1 cellular context compared by ENCODE assay signal in the genomic region with DNA sequence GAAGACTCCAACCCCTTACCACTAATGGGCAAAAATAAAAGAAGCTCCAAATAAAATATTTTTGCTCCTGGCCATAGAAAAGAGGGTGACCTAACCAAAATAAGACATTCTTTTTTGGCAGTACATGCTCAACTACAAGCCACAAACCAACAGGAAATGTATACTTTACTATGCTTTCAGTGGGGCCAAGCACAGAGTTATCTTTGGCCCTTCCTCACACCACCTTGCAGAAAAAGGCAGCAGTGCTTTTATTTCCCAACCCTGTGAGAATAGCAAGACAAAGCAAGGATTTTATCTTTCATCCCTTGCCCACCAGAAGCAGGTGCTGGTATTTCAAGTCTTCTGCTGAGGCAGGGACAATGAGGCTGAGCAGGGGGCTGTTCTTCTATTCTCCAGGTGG.
TF ChIP-seq lines count a peak whose summit lies in the region.

No MANE protein-coding gene starts in this region.

TF ChIP-seq in GM23338, 12 proteins besides CTCF, POLR2A, EP300 and RAD21:
- TF ChIP-seq, protein P1, sequence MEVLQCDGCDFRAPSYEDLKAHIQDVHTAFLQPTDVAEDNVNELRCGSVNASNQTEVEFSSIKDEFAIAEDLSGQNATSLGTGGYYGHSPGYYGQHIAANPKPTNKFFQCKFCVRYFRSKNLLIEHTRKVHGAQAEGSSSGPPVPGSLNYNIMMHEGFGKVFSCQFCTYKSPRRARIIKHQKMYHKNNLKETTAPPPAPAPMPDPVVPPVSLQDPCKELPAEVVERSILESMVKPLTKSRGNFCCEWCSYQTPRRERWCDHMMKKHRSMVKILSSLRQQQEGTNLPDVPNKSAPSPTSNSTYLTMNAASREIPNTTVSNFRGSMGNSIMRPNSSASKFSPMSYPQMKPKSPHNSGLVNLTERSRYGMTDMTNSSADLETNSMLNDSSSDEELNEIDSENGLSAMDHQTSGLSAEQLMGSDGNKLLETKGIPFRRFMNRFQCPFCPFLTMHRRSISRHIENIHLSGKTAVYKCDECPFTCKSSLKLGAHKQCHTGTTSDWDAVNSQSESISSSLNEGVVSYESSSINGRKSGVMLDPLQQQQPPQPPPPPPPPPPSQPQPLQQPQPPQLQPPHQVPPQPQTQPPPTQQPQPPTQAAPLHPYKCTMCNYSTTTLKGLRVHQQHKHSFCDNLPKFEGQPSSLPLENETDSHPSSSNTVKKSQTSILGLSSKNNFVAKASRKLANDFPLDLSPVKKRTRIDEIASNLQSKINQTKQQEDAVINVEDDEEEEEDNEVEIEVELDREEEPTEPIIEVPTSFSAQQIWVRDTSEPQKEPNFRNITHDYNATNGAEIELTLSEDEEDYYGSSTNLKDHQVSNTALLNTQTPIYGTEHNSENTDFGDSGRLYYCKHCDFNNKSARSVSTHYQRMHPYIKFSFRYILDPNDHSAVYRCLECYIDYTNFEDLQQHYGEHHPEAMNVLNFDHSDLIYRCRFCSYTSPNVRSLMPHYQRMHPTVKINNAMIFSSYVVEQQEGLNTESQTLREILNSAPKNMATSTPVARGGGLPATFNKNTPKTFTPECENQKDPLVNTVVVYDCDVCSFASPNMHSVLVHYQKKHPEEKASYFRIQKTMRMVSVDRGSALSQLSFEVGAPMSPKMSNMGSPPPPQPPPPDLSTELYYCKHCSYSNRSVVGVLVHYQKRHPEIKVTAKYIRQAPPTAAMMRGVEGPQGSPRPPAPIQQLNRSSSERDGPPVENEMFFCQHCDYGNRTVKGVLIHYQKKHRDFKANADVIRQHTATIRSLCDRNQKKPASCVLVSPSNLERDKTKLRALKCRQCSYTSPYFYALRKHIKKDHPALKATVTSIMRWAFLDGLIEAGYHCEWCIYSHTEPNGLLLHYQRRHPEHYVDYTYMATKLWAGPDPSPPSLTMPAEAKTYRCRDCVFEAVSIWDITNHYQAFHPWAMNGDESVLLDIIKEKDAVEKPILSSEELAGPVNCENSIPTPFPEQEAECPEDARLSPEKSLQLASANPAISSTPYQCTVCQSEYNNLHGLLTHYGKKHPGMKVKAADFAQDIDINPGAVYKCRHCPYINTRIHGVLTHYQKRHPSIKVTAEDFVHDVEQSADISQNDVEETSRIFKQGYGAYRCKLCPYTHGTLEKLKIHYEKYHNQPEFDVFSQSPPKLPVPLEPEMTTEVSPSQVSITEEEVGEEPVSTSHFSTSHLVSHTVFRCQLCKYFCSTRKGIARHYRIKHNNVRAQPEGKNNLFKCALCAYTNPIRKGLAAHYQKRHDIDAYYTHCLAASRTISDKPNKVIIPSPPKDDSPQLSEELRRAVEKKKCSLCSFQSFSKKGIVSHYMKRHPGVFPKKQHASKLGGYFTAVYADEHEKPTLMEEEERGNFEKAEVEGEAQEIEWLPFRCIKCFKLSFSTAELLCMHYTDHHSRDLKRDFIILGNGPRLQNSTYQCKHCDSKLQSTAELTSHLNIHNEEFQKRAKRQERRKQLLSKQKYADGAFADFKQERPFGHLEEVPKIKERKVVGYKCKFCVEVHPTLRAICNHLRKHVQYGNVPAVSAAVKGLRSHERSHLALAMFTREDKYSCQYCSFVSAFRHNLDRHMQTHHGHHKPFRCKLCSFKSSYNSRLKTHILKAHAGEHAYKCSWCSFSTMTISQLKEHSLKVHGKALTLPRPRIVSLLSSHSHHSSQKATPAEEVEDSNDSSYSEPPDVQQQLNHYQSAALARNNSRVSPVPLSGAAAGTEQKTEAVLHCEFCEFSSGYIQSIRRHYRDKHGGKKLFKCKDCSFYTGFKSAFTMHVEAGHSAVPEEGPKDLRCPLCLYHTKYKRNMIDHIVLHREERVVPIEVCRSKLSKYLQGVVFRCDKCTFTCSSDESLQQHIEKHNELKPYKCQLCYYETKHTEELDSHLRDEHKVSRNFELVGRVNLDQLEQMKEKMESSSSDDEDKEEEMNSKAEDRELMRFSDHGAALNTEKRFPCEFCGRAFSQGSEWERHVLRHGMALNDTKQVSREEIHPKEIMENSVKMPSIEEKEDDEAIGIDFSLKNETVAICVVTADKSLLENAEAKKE (CRISPR knock-in tag; IDR thresholded peaks at IDR 0.05), result 0 out of 2 replicates have a peak, but pooled peaks have one; percentile 58
- TF ChIP-seq, protein P2, sequence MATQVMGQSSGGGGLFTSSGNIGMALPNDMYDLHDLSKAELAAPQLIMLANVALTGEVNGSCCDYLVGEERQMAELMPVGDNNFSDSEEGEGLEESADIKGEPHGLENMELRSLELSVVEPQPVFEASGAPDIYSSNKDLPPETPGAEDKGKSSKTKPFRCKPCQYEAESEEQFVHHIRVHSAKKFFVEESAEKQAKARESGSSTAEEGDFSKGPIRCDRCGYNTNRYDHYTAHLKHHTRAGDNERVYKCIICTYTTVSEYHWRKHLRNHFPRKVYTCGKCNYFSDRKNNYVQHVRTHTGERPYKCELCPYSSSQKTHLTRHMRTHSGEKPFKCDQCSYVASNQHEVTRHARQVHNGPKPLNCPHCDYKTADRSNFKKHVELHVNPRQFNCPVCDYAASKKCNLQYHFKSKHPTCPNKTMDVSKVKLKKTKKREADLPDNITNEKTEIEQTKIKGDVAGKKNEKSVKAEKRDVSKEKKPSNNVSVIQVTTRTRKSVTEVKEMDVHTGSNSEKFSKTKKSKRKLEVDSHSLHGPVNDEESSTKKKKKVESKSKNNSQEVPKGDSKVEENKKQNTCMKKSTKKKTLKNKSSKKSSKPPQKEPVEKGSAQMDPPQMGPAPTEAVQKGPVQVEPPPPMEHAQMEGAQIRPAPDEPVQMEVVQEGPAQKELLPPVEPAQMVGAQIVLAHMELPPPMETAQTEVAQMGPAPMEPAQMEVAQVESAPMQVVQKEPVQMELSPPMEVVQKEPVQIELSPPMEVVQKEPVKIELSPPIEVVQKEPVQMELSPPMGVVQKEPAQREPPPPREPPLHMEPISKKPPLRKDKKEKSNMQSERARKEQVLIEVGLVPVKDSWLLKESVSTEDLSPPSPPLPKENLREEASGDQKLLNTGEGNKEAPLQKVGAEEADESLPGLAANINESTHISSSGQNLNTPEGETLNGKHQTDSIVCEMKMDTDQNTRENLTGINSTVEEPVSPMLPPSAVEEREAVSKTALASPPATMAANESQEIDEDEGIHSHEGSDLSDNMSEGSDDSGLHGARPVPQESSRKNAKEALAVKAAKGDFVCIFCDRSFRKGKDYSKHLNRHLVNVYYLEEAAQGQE (IDR thresholded peaks at IDR 0.05; ENCODE audit: unreplicated experiment), result no peak
